Comparison of ENCODE assay signal across 9 cellular contexts in the genomic region with DNA sequence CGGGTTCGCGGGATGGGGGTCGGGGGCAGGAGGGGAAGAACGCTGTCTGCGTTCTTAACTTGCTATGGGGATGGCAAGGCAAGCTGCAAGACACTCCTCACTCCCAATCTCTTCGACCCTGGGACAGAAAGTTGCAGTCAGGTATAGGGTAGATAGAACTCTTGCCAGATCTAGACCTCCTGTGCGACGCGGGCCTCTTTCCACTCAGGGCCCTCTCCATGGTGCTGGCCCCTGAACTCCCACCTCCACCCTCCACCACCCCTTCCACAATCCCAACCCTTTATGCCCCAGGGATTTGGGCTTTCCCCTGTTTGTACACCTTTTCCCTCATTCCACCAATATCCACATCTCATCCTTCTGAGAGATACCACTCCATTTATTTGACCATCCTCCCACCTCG. TPM values are rescaled to one million over a fixed set of nuclear protein-coding genes. Genes with fewer than 3 reads are reported as not detected.
DNase-seq lines count a peak whose midpoint lies in the region; ATAC-seq, FAIRE-seq and TF ChIP-seq lines count a peak whose summit lies in the region.
"Had no signal": no experiment of that assay in that cellular context is flagged by ENCODE, and none has a peak within 500 bp of the region (broad histone marks: within the 10 kb centered on the region; RNA-seq: fewer than 3 reads in every experiment).

No MANE protein-coding gene starts in this region.

- CTCF ChIA-PET in HCT116 (lab: Charles Lee) = no interaction called here
- CTCF ChIA-PET in WTC11 (lab: Charles Lee) = no interaction called here

- no peaks in the 10 kb centered on the region for H3K9me3 ChIP-seq in HCT116 (ENCODE audit: control insufficient read depth in 1 of 2, insufficient read depth in 1 of 2, low read depth in 1 of 2, low read length in 2 of 2)
- no peaks in the 10 kb centered on the region for H3K9me3 ChIP-seq in gastroesophageal sphincter
- H3K9me3 ChIP-seq in smooth muscle cell (replicated peaks; ENCODE audit: low read depth) = no peaks in the 10 kb centered on the region

- H3K4me1 ChIP-seq in HCT116 (ENCODE audit: control insufficient read depth in 1 of 2, insufficient read depth in 2 of 2, low read length in 2 of 2) = peaks cover 8 to 35% of the 10 kb centered on the region in 2 experiments; a peak in 3 of 4 replicates
- peaks cover 0 to 49% (median 19%) of the 10 kb centered on the region in 3 donors for H3K4me1 ChIP-seq in gastroesophageal sphincter
- H3K4me1 ChIP-seq in smooth muscle cell (ENCODE audit: low read depth) = peaks cover 18% of the 10 kb centered on the region

- BruUV-seq in HCT116 (replicated peaks; lab: Mats Ljungman, UMichigan) = no TSS peak

- POLR2A ChIA-PET in HCT116 (lab: Charles Lee) = no interaction called here
- POLR2A ChIA-PET in WTC11 (lab: Charles Lee) = no interaction called here

- H3K4me3 Mint-ChIP-seq in WTC11 = peak overlapping the region; percentile 82

- H3K79me2 ChIP-seq in HCT116 (ENCODE audit: insufficient read depth, low read length) (peaks cover 15% of the 10 kb centered on the region), smooth muscle cell (ENCODE audit: low read depth) (peaks cover 6% of the 10 kb centered on the region)

- TF ChIP-seq RAD21 in HCT116 (IDR thresholded peaks at IDR 0.05; ENCODE audit: low read depth) = no peak

- DNase-seq in HCT116 (ENCODE audit: low read depth, low spot score) (no peak), WTC11 (ENCODE audit: low spot score) (no peak), smooth muscle cell (lab: John Stamatoyannopoulos, UW; ENCODE audit: unreplicated experiment) (no peak), RCC 7860 (ENCODE audit: low spot score) (no peak), HuH-7.5 (ENCODE audit: low spot score) (no peak), NCI-H187 treated with DMSO at 0.1 percent for 48 hours (lab: John Stamatoyannopoulos, UW) (no peak)
- DNase-seq: activated CD8-positive, alpha-beta memory T cell treated with anti-CD3 and anti-CD28 coated beads, Interleukin-2, amount 50 U/mL, for 4 hours had no signal

- FAIRE-seq in RCC 7860 (lab: Jason Lieb, UNC) = no peak

- H3K36me3 ChIP-seq in HCT116 (ENCODE audit: control insufficient read depth in 1 of 2, insufficient read depth in 2 of 2, low read length in 2 of 2) (no peaks in the 10 kb centered on the region), gastroesophageal sphincter (peaks cover 0 to 37% of the 10 kb centered on the region in 2 donors), smooth muscle cell (ENCODE audit: low read depth) (no peaks in the 10 kb centered on the region)

- H3K27ac ChIP-seq in HCT116 (ENCODE audit: low read depth, low read length) (peak overlapping the region; percentile 67), gastroesophageal sphincter (peak overlapping the region in 3 of 4 donors; percentile 93 to 99 (median 98)), smooth muscle cell (ENCODE audit: low read depth) (no peak overlapping the region)

- H3K27ac Mint-ChIP-seq in WTC11 = peak overlapping the region; percentile 70; the same call in 1 of the 2 replicates

- peaks cover 7% of the 10 kb centered on the region for H3K36me3 Mint-ChIP-seq in WTC11

- H3K27me3 ChIP-seq in HCT116 (ENCODE audit: insufficient read depth, low read length) (no peaks in the 10 kb centered on the region), gastroesophageal sphincter (no peaks in the 10 kb centered on the region), smooth muscle cell (ENCODE audit: low read depth) (no peaks in the 10 kb centered on the region)

- H3K27me3 Mint-ChIP-seq in WTC11 (ENCODE audit: low read depth) = no peaks in the 10 kb centered on the region

- no peak for ATAC-seq in HCT116
- ATAC-seq in WTC11 = no peak
- ATAC-seq in gastroesophageal sphincter = no peak
- ATAC-seq in GM21717 (IDR thresholded peaks at IDR 0.05; ENCODE audit: unreplicated experiment) = no peak

- no peaks in the 10 kb centered on the region for H3K9me2 ChIP-seq in HCT116 (ENCODE audit: insufficient read depth)

- H3K9ac ChIP-seq in HCT116 (ENCODE audit: low read length) (peak overlapping the region; percentile 70), smooth muscle cell (ENCODE audit: low read depth) (peak overlapping the region; percentile 75)

- RAD21 ChIA-PET in HCT116 (lab: Charles Lee; ENCODE audit: low non-redundant PET in 1 of 2, low total read pairs in 2 of 2, uncharacterized antibody in 2 of 2, unreplicated experiment in 2 of 2) = no interaction called here

- intact Hi-C loops in HCT116 (cut with micrococcal nuclease) = loop anchor here (1.0 to 5.0 kb wide), 3 partner anchors 18 to 106 kb away; partner anchors contain the start of gene ANKRD52

- no peak overlapping the region for H2AFZ ChIP-seq in HCT116 (ENCODE audit: low read depth, low read length, poor library complexity, severe bottlenecking)
- no peak overlapping the region for H2AFZ ChIP-seq in smooth muscle cell (ENCODE audit: low read depth)

- H3K4me3 ChIP-seq in HCT116 (replicated peaks in 1 of 2; ENCODE audit: low read depth in 1 of 2, low read length in 2 of 2) (peak overlapping the region; percentile 85 to 91), gastroesophageal sphincter (peak overlapping the region; percentile 29 to 62), smooth muscle cell (peak overlapping the region; percentile 81)

- no peak for TF ChIP-seq POLR2A in HCT116 (IDR thresholded peaks at IDR 0.05; ENCODE audit: borderline replicate concordance, extremely low read depth, insufficient read depth, insufficient read length)
- TF ChIP-seq POLR2A in gastroesophageal sphincter (IDR thresholded peaks at IDR 0.05) = no peak

- H3K4me1 Mint-ChIP-seq in WTC11 = peaks cover 33% of the 10 kb centered on the region

- no peaks in the 10 kb centered on the region for H3K9me3 Mint-ChIP-seq in WTC11

- peaks cover 15% of the 10 kb centered on the region for H3F3A ChIP-seq in smooth muscle cell (ENCODE audit: low read depth)

- no peak for TF ChIP-seq EP300 in gastroesophageal sphincter (IDR thresholded peaks at IDR 0.05)

- H4K20me1 ChIP-seq in HCT116 (ENCODE audit: insufficient read depth) = no peaks in the 10 kb centered on the region
- H4K20me1 ChIP-seq in smooth muscle cell (ENCODE audit: low read depth) = no peaks in the 10 kb centered on the region

- H3K4me2 ChIP-seq in HCT116 (ENCODE audit: low read length) (peak overlapping the region; percentile 94), smooth muscle cell (peak overlapping the region; percentile 97)

- 60 to 76% methylated on average over 5 to 10 of the region's 11 CpGs for WGBS in gastroesophageal sphincter (ENCODE audit: low coverage in 1 of 2), 2 donors
- 84% methylated on average over 11 of the region's 11 CpGs for whole genome bisulfite sequencing in smooth muscle cell (ENCODE audit: low lambda C conversion rate)

- TF ChIP-seq CTCF in HCT116 (IDR thresholded peaks at IDR 0.05 in 2 of 3, conservative IDR thresholded peaks at IDR 0.05 in 1 of 3; ENCODE audit: borderline replicate concordance in 1 of 3, insufficient read depth in 1 of 3, low read depth in 2 of 3, low read length in 2 of 3) (no peak), WTC11 (IDR thresholded peaks at IDR 0.05) (no peak), gastroesophageal sphincter (IDR thresholded peaks at IDR 0.05) (no peak), smooth muscle cell (IDR thresholded peaks at IDR 0.05; ENCODE audit: borderline replicate concordance, insufficient read depth, poor library complexity, severe bottlenecking) (no peak)

TF ChIP-seq in WTC11, 78 proteins besides CTCF, POLR2A, EP300 and RAD21 (continues in another document):
- TF ChIP-seq MYBL2 (CRISPR knock-in tag; IDR thresholded peaks at IDR 0.05) = no peak
- TF ChIP-seq MXD4 (CRISPR knock-in tag; IDR thresholded peaks at IDR 0.05; ENCODE audit: borderline replicate concordance) = no peak
- no peak for TF ChIP-seq ESRRA (CRISPR knock-in tag; IDR thresholded peaks at IDR 0.05; ENCODE audit: borderline replicate concordance)
- TF ChIP-seq CBFB (CRISPR knock-in tag; IDR thresholded peaks at IDR 0.05; ENCODE audit: low read depth) = no peak
- TF ChIP-seq ATF1 (CRISPR knock-in tag; IDR thresholded peaks at IDR 0.05) = no peak
- TF ChIP-seq, protein P1, sequence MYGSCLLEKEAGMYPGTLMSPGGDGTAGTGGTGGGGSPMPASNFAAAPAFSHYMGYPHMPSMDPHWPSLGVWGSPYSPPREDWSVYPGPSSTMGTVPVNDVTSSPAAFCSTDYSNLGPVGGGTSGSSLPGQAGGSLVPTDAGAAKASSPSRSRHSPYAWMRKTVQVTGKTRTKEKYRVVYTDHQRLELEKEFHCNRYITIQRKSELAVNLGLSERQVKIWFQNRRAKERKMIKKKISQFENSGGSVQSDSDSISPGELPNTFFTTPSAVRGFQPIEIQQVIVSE (CRISPR knock-in tag; IDR thresholded peaks at IDR 0.05; ENCODE audit: borderline replicate concordance) = no peak

RNA-seq across cellular contexts. Expression of gene NABP2, which starts 0.8 kb away (rescaled TPM):
- total RNA-seq in HCT116 (2021; ENCODE audit: unreplicated experiment) (52.9 TPM), WTC11 (2021) (42.7 to 47.9 TPM (median 47.5 TPM) in 3 replicates), gastroesophageal sphincter (10 to 100 TPM; 23.7 to 34.7 (median 28.8) TPM), smooth muscle cell (20.9 and 33.8 TPM in 2 replicates)
- 44.3 and 52.3 TPM in 2 replicates for polyA plus RNA-seq in HCT116 (2012)
- polyA plus RNA-seq in smooth muscle cell = 14.2 and 16.4 TPM in 2 replicates

RNA-seq across cellular contexts. Expression of gene RNF41, which starts 3.2 kb away (rescaled TPM):
- total RNA-seq in HCT116 (2021; ENCODE audit: unreplicated experiment) = 40.6 TPM
- polyA plus RNA-seq in HCT116 (2012) = 41.7 and 52.7 TPM in 2 replicates
- 45.5 to 57.4 TPM (median 48.7 TPM) in 3 replicates for total RNA-seq in WTC11 (2021)
- 100 to 1,000 TPM in 2 of 4 donors, 10 to 100 TPM in 2; 63.7 to 119 (median 102) TPM for total RNA-seq in gastroesophageal sphincter
- 46.1 and 65.2 TPM in 2 replicates for total RNA-seq in smooth muscle cell
- polyA plus RNA-seq in smooth muscle cell = 19.4 and 22.2 TPM in 2 replicates

RNA-seq across cellular contexts. Expression of gene SLC39A5, which starts 4.9 kb away (rescaled TPM):
- total RNA-seq in HCT116 (2021; ENCODE audit: unreplicated experiment) = 0.66 TPM
- 0.36 TPM in 1 of 2 replicates, not detected in the other for polyA plus RNA-seq in HCT116 (2012)
- total RNA-seq in WTC11 (2021) = 0.26 to 0.62 TPM (median 0.46 TPM) in 3 replicates
- total RNA-seq in gastroesophageal sphincter = 1 to 10 TPM in 1 of 4 donors, not detected in 3; 1.7 TPM
- 0.36 and 0.99 TPM in 2 replicates for total RNA-seq in smooth muscle cell
- polyA plus RNA-seq in smooth muscle cell = not detected in 2 replicates

RNA-seq across cellular contexts. Expression of gene ANKRD52, which starts 33.2 kb away (rescaled TPM):
- total RNA-seq in HCT116 (2021; ENCODE audit: unreplicated experiment) (56.6 TPM), WTC11 (2021) (33.0 to 41.2 TPM (median 38.6 TPM) in 3 replicates), gastroesophageal sphincter (10 to 100 TPM; 12.9 to 37.8 (median 15.6) TPM), smooth muscle cell (31.4 and 32.5 TPM in 2 replicates)
- 25.0 and 28.0 TPM in 2 replicates for polyA plus RNA-seq in HCT116 (2012)
- polyA plus RNA-seq in smooth muscle cell = 49.9 and 54.0 TPM in 2 replicates

RNA-seq across cellular contexts. Expression of gene SMARCC2, which starts 35.7 kb away (rescaled TPM):
- total RNA-seq in HCT116 (2021; ENCODE audit: unreplicated experiment) (99.7 TPM), WTC11 (2021) (72.8 to 77.9 TPM (median 76.8 TPM) in 3 replicates), gastroesophageal sphincter (100 to 1,000 TPM in 1 of 4 donors, 10 to 100 TPM in 3; 76.5 to 109 (median 85.1) TPM), smooth muscle cell (28.2 and 43.8 TPM in 2 replicates)
- polyA plus RNA-seq in HCT116 (2012) = 46.0 and 55.3 TPM in 2 replicates
- polyA plus RNA-seq in smooth muscle cell = 32.2 and 39.2 TPM in 2 replicates
